In the genomic region with DNA sequence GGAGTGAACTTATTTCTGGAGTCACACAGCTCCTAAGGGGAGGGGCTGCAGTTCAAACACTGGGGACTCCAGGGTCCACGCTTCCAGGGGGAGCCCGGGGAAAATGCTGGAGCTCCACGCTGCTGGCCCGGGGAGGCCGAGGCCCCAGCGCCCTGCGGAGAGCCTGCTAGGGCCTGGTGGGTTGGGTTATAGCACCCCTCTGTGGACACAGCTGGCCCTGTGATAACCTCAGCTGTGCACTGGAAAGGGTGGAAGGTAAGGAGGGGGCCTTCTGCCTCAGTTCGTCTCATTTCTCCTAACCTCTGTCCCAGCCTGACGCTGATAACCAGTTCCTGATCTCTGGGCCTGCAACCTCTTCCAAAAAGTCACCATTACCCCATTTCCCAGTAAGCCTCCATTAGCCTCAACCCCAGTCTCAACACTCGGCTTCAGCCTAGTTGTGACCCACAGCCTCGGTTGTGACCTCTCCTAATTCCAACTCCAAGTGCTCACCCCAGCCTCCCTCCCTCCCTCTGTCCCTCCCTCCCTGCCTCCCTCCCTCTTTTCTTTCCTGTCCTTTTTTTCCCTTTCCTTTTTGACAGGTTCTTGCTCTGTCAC, we compare ENCODE assay signal across 8 cellular contexts.
A peak's percentile ranks its signal among the peaks of the same experiment; 100 is the strongest.
DNase-seq lines count a peak whose midpoint lies in the region; ATAC-seq and TF ChIP-seq lines count a peak whose summit lies in the region.

No MANE protein-coding gene starts in this region.

- H3K4me3 ChIP-seq in parathyroid adenoma (ENCODE audit: low read depth, low read length): no peak overlapping the region

- peak overlapping the region; percentile 29 for H3K27ac ChIP-seq in parathyroid adenoma

- no peak overlapping the region for H3K4me3 Mint-ChIP-seq in T-helper 2 cell treated with Interferon-gamma antibody and Interleukin-4, amounts not matched to agents 5 μg/mL and 100 μg/mL, for 36 hours

- no peaks in the 10 kb centered on the region for H3K27me3 ChIP-seq in parathyroid adenoma (ENCODE audit: control insufficient read depth, insufficient read depth, low read length)

- H3K9me3 Mint-ChIP-seq in T-helper 2 cell treated with Interferon-gamma antibody and Interleukin-4, amounts not matched to agents 5 μg/mL and 100 μg/mL, for 36 hours: no peaks in the 10 kb centered on the region

- no peak overlapping the region for H3K9ac ChIP-seq in parathyroid adenoma

- no peak overlapping the region for H3K27ac Mint-ChIP-seq in T-helper 2 cell treated with Interferon-gamma antibody and Interleukin-4, amounts not matched to agents 5 μg/mL and 100 μg/mL, for 36 hours

- no peaks in the 10 kb centered on the region for H3K9me3 ChIP-seq in parathyroid adenoma (ENCODE audit: control insufficient read depth, low read length)

- no peak for ATAC-seq in HG02885 (IDR thresholded peaks at IDR 0.05; ENCODE audit: poor library complexity, unreplicated experiment)

- H3K27me3 Mint-ChIP-seq in T-helper 2 cell treated with Interferon-gamma antibody and Interleukin-4, amounts not matched to agents 5 μg/mL and 100 μg/mL, for 36 hours (ENCODE audit: low read depth): no peaks in the 10 kb centered on the region

- H3K4me1 ChIP-seq in parathyroid adenoma: no peaks in the 10 kb centered on the region

- H2AFZ ChIP-seq in parathyroid adenoma: peak overlapping the region; percentile 38

- H3K4me1 Mint-ChIP-seq in T-helper 2 cell treated with Interferon-gamma antibody and Interleukin-4, amounts not matched to agents 5 μg/mL and 100 μg/mL, for 36 hours (ENCODE audit: low read depth): peaks cover 24% of the 10 kb centered on the region

- H3K79me2 ChIP-seq in parathyroid adenoma: no peaks in the 10 kb centered on the region

- DNase-seq in T-helper 2 cell: peak in 3 of 5 experiments; percentile 24 to 64 (median 28)
- no peak for DNase-seq in T-helper 2 cell treated with Interferon-gamma antibody and Interleukin-4, amounts not matched to agents 5 μg/mL and 100 μg/mL, for 36 hours (ENCODE audit: low spot score)
- peak; percentile 78 for DNase-seq in NCI-H510A (lab: John Stamatoyannopoulos, UW)
- peak; percentile 51 for DNase-seq in activated naive CD4-positive, alpha-beta T cell treated with anti-CD3 and anti-CD28 coated beads, Interleukin-2, amount 50 U/mL, for 16 hours
- peak; percentile 41 for DNase-seq in glomerular visceral epithelial cell (ENCODE audit: extremely low spot score)
- no peak for DNase-seq in NCI-H2081 treated with DMSO at 0.1 percent for 48 hours (lab: John Stamatoyannopoulos, UW)

- TF ChIP-seq CTCF in parathyroid adenoma (IDR thresholded peaks at IDR 0.05): peak; percentile 54

- no peaks in the 10 kb centered on the region for H3K36me3 Mint-ChIP-seq in T-helper 2 cell treated with Interferon-gamma antibody and Interleukin-4, amounts not matched to agents 5 μg/mL and 100 μg/mL, for 36 hours (ENCODE audit: low read depth)

- H3K36me3 ChIP-seq in parathyroid adenoma (ENCODE audit: control insufficient read depth, insufficient read depth, low read length): no peaks in the 10 kb centered on the region

- H3K4me2 ChIP-seq in parathyroid adenoma (ENCODE audit: low read length): no peak overlapping the region

Comparison
In these comparisons a context has a peak if more than half of its experiments do, and no peak if none do; other contexts are left out.
1. DNase-seq: peak in T-helper 2 cell (3 of 5), NCI-H510A (single experiment), activated naive CD4-positive, alpha-beta T cell treated with anti-CD3 and anti-CD28 coated beads, Interleukin-2, amount 50 U/mL, for 16 hours (single experiment) and glomerular visceral epithelial cell (single experiment); none in T-helper 2 cell treated with Interferon-gamma antibody and Interleukin-4, amounts not matched to agents 5 μg/mL and 100 μg/mL, for 36 hours (single experiment) and NCI-H2081 treated with DMSO at 0.1 percent for 48 hours (single experiment).